1 cellular context compared by ENCODE assay signal in the genomic region with DNA sequence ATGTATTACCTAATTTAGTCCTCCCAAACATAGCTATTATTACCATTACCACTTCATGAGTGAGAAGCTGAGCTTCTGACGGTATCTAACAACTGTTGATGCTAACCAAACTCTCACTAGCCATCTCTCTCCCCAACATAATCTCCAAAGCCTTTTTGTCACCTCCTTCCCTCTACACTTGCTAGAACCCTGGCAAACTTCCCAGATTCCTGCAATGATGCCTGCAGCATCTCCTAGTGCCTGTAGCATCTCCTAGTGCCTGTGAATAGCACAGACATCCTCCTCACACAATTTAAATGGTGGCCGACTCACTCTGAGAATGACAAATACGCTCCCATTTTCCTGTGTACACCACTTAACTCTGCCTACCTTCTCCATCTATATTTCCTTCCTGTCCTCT.
TF ChIP-seq lines count a peak whose summit lies in the region.

No MANE protein-coding gene starts in this region.

TF ChIP-seq in SK-N-SH treated with all-trans-retinoic acid at 6 μM for 48 hours, 23 proteins besides CTCF, POLR2A, EP300 and RAD21 (continued from another document):
- TF ChIP-seq, protein P1, sequence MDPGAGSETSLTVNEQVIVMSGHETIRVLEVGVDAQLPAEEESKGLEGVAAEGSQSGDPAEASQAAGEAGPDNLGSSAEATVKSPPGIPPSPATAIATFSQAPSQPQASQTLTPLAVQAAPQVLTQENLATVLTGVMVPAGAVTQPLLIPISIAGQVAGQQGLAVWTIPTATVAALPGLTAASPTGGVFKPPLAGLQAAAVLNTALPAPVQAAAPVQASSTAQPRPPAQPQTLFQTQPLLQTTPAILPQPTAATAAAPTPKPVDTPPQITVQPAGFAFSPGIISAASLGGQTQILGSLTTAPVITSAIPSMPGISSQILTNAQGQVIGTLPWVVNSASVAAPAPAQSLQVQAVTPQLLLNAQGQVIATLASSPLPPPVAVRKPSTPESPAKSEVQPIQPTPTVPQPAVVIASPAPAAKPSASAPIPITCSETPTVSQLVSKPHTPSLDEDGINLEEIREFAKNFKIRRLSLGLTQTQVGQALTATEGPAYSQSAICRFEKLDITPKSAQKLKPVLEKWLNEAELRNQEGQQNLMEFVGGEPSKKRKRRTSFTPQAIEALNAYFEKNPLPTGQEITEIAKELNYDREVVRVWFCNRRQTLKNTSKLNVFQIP (CRISPR knock-in tag; IDR thresholded peaks at IDR 0.05; ENCODE audit: borderline replicate concordance, low read depth) = no peak
- no peak for TF ChIP-seq BACH2 (CRISPR knock-in tag; IDR thresholded peaks at IDR 0.05; ENCODE audit: borderline replicate concordance)
- TF ChIP-seq TCF4 (CRISPR knock-in tag; IDR thresholded peaks at IDR 0.05; ENCODE audit: borderline replicate concordance) = no peak
- no peak for TF ChIP-seq ZNF70 (CRISPR knock-in tag; IDR thresholded peaks at IDR 0.05)
- TF ChIP-seq PATZ1 (CRISPR knock-in tag; IDR thresholded peaks at IDR 0.05; ENCODE audit: borderline replicate concordance) = no peak
- no peak for TF ChIP-seq CSDC2 (CRISPR knock-in tag; IDR thresholded peaks at IDR 0.05)
- no peak for TF ChIP-seq PPARA (CRISPR knock-in tag; IDR thresholded peaks at IDR 0.05; ENCODE audit: borderline replicate concordance)
- TF ChIP-seq ARNTL (CRISPR knock-in tag; IDR thresholded peaks at IDR 0.05; ENCODE audit: borderline replicate concordance, low read depth) = no peak
- TF ChIP-seq TSHZ2 (CRISPR knock-in tag; IDR thresholded peaks at IDR 0.05) = no peak
- no peak for TF ChIP-seq ZNF8 (CRISPR knock-in tag; IDR thresholded peaks at IDR 0.05)
